In genomic region chr1:172537366-172537765, GRCh38 we compare ENCODE assay signal across 26 cellular contexts. TPM values are rescaled to one million over a fixed set of nuclear protein-coding genes. Genes with fewer than 3 reads are reported as not detected.
A peak's percentile ranks its signal among the peaks of the same experiment; 100 is the strongest.
DNase-seq lines count a peak whose midpoint lies in the region; FAIRE-seq and TF ChIP-seq lines count a peak whose summit lies in the region.
"Had no signal": no experiment of that assay in that cellular context is flagged by ENCODE, and none has a peak within 500 bp of the region (broad histone marks: within the 10 kb centered on the region; RNA-seq: fewer than 3 reads in every experiment).

No MANE protein-coding gene starts in this region.

- CTCF ChIA-PET in MCF 10A (lab: Yijun Ruan, JAX) = interaction anchor here (0.7 to 1.5 kb wide), 4 partner anchors 9 to 205 kb away, joined by 3 to 5 read pairs (median 4); no protein-coding TSS in a partner anchor

- peak overlapping the region; percentile 49 for H3K9ac ChIP-seq in astrocyte (ENCODE audit: low read length)

- DNase-seq in MCF 10A (ENCODE audit: unreplicated experiment) = peak; percentile 6
- DNase-seq in breast epithelium (ENCODE audit: low spot score in 2 of 2) = no peak
- DNase-seq in astrocyte (ENCODE audit: low read depth) = peak; percentile 45
- peak; percentile 28 for DNase-seq in fibroblast of the aortic adventitia (ENCODE audit: low read depth)
- DNase-seq in DMS53 treated with DMSO at 0.1 percent for 48 hours (lab: John Stamatoyannopoulos, UW; ENCODE audit: unreplicated experiment) = no peak
- no peak for DNase-seq in GM12892 (ENCODE audit: insufficient read length)
- no peak for DNase-seq in inferior parietal cortex (ENCODE audit: extremely low spot score)
- no peak for DNase-seq in mucosa of gallbladder (ENCODE audit: low spot score)
- DNase-seq: 8988T; activated CD4-positive, CD25-positive, alpha-beta regulatory T cell; activated CD8-positive, alpha-beta T cell treated with anti-CD3 and anti-CD28 coated beads, Interleukin-2, amount 10 ng/mL, durations not matched to agents 7 days and 5 days; activated naive CD4-positive, alpha-beta T cell treated with anti-CD3 and anti-CD28 coated beads, Interleukin-2, amount 50 U/mL, for 16 hours; activated T-cell treated with anti-CD3 and anti-CD28 coated beads, Interleukin-2, amount 50 U/mL, for 24 hours; anterior cingulate cortex; colonic mucosa; foreskin melanocyte; hypothalamus; kidney glomerular epithelial cell; NCI-H1436 treated with DMSO at 0.1 percent for 48 hours; right cardiac atrium; RPMI8226 had no signal

- H3K4me1 Mint-ChIP-seq in MCF 10A (ENCODE audit: insufficient read depth, unreplicated experiment) (peaks cover 38% of the 10 kb centered on the region), astrocyte (ENCODE audit: low read depth, unreplicated experiment) (peaks cover 40% of the 10 kb centered on the region)

- intact Hi-C loops in MCF 10A (cut with micrococcal nuclease) = no loop called here
- intact Hi-C loops in breast epithelium (cut with DNase I; ENCODE audit: low total_unique reads) = no loop called here

- no peak overlapping the region for H3K27ac ChIP-seq in breast epithelium
- peak overlapping the region; percentile 47 for H3K27ac ChIP-seq in astrocyte (ENCODE audit: low read depth, low read length)
- H3K27ac ChIP-seq: colonic mucosa, epithelial cell of prostate, SK-N-MC had no signal

- H3K4me2 ChIP-seq in astrocyte (ENCODE audit: low read length) = peak overlapping the region; percentile 62

- POLR2A ChIA-PET in MCF 10A (lab: Yijun Ruan, JAX) = interaction anchor here (0.9 to 5.7 kb wide), 4 partner anchors 10 to 515 kb away, joined by 3 to 74 read pairs (median 4); no protein-coding TSS in a partner anchor

- H3K36me3 ChIP-seq in breast epithelium = no peaks in the 10 kb centered on the region
- no peaks in the 10 kb centered on the region for H3K36me3 ChIP-seq in astrocyte (ENCODE audit: insufficient read depth, low read length)
- H3K36me3 ChIP-seq: colonic mucosa had no signal

- BruUV-seq in MCF 10A (replicated peaks; lab: Mats Ljungman, UMichigan) = no TSS peak

- H3K36me3 Mint-ChIP-seq in MCF 10A (ENCODE audit: insufficient read depth, unreplicated experiment) (peaks cover 6% of the 10 kb centered on the region), astrocyte (ENCODE audit: low read depth, unreplicated experiment) (peaks cover 1% of the 10 kb centered on the region)

- no peak for FAIRE-seq in astrocyte (lab: Jason Lieb, UNC)
- no peak for FAIRE-seq in GM12892 (lab: Jason Lieb, UNC)
- FAIRE-seq: HTR-8/SVneo, urothelium cell line had no signal

- no peak for TF ChIP-seq POLR2A in breast epithelium (IDR thresholded peaks at IDR 0.05)
- TF ChIP-seq POLR2A in GM12892 (IDR thresholded peaks at IDR 0.05; ENCODE audit: low read depth, low read length) = no peak

- H3K79me2 ChIP-seq in astrocyte (ENCODE audit: insufficient read depth, low read length) = peaks cover 94% of the 10 kb centered on the region

- H3K27me3 ChIP-seq in breast epithelium = no peaks in the 10 kb centered on the region
- no peaks in the 10 kb centered on the region for H3K27me3 ChIP-seq in astrocyte (ENCODE audit: insufficient read depth, low read length)
- H3K27me3 ChIP-seq: colonic mucosa had no signal

- H2AFZ ChIP-seq in astrocyte (ENCODE audit: low read depth, low read length) = no peak overlapping the region

- H3K27ac Mint-ChIP-seq in MCF 10A (ENCODE audit: low read depth, unreplicated experiment) (peak overlapping the region; percentile 3), astrocyte (ENCODE audit: unreplicated experiment) (peak overlapping the region; percentile 16)
- H3K27ac Mint-ChIP-seq: activated CD8-positive, alpha-beta T cell treated with anti-CD3 and anti-CD28 coated beads, Interleukin-2, amount 10 ng/mL, durations not matched to agents 7 days and 5 days; activated T-cell treated with anti-CD3 and anti-CD28 coated beads, Interleukin-2, amount 50 U/mL, for 24 hours had no signal

- H3K9me3 ChIP-seq in breast epithelium (no peaks in the 10 kb centered on the region), astrocyte (ENCODE audit: insufficient read depth, low read depth, low read length) (no peaks in the 10 kb centered on the region)
- H3K9me3 ChIP-seq: colonic mucosa, HAP-1 had no signal

- H3K4me1 ChIP-seq in breast epithelium = peaks cover 0 to 10% of the 10 kb centered on the region in 2 donors
- peaks cover 9% of the 10 kb centered on the region for H3K4me1 ChIP-seq in astrocyte (ENCODE audit: insufficient read depth, low read length)

- H3K4me3 ChIP-seq in breast epithelium = no peak overlapping the region
- no peak overlapping the region for H3K4me3 ChIP-seq in astrocyte (ENCODE audit: insufficient read depth, low read depth, low read length)
- no peak overlapping the region for H3K4me3 ChIP-seq in fibroblast of the aortic adventitia (ENCODE audit: low read depth, low read length)
- H3K4me3 ChIP-seq: colonic mucosa, HAP-1, SK-N-MC had no signal

- TF ChIP-seq CTCF in MCF 10A (IDR thresholded peaks at IDR 0.05; ENCODE audit: unreplicated experiment) = no peak
- TF ChIP-seq CTCF in breast epithelium (IDR thresholded peaks at IDR 0.05) = no peak
- TF ChIP-seq CTCF in astrocyte (IDR thresholded peaks at IDR 0.05; ENCODE audit: insufficient read depth, low read depth, low read length) = no peak
- TF ChIP-seq CTCF in fibroblast of the aortic adventitia (IDR thresholded peaks at IDR 0.05; ENCODE audit: insufficient read depth, low read length) = no peak

- H3K9me3 Mint-ChIP-seq in MCF 10A (ENCODE audit: unreplicated experiment) (no peaks in the 10 kb centered on the region), astrocyte (ENCODE audit: unreplicated experiment) (no peaks in the 10 kb centered on the region)
- H3K9me3 Mint-ChIP-seq: activated T-cell treated with anti-CD3 and anti-CD28 coated beads, Interleukin-2, amount 50 U/mL, for 24 hours had no signal

- H4K20me1 ChIP-seq in astrocyte (ENCODE audit: insufficient read depth, low read length) = peaks cover 77% of the 10 kb centered on the region

- no peaks in the 10 kb centered on the region for H3K27me3 Mint-ChIP-seq in MCF 10A (ENCODE audit: insufficient read depth, unreplicated experiment)
- no peaks in the 10 kb centered on the region for H3K27me3 Mint-ChIP-seq in astrocyte (ENCODE audit: low read depth, unreplicated experiment)
- H3K27me3 Mint-ChIP-seq: activated T-cell treated with anti-CD3 and anti-CD28 coated beads, Interleukin-2, amount 50 U/mL, for 24 hours had no signal

- H3K4me3 Mint-ChIP-seq in MCF 10A (ENCODE audit: unreplicated experiment) = no peak overlapping the region
- no peak overlapping the region for H3K4me3 Mint-ChIP-seq in astrocyte (ENCODE audit: unreplicated experiment)
- H3K4me3 Mint-ChIP-seq: activated CD8-positive, alpha-beta T cell treated with anti-CD3 and anti-CD28 coated beads, Interleukin-2, amount 10 ng/mL, durations not matched to agents 7 days and 5 days; activated T-cell treated with anti-CD3 and anti-CD28 coated beads, Interleukin-2, amount 50 U/mL, for 24 hours had no signal

RNA-seq across cellular contexts. Expression of gene SUCO, which starts 4.4 kb away (rescaled TPM):
- total RNA-seq in MCF 10A (2022) = 47.9 and 54.3 TPM in 2 replicates
- 10 to 100 TPM; 29.6 to 70.8 (median 43.9) TPM for total RNA-seq in breast epithelium
- 55.9 and 63.7 TPM in 2 replicates for total RNA-seq in astrocyte
- 44.2 and 53.3 TPM in 2 replicates for total RNA-seq in fibroblast of the aortic adventitia (ENCODE audit: low replicate concordance)
- polyA plus RNA-seq in GM12892 (2012; ENCODE audit: missing spikeins) = 7.4 TPM
- total RNA-seq in mucosa of gallbladder = 38.1 TPM

Comparison
In these comparisons a context has a peak if more than half of its experiments do, and no peak if none do; other contexts are left out.
1. DNase-seq: peak in MCF 10A (single experiment), astrocyte (single experiment) and fibroblast of the aortic adventitia (single experiment); none in breast epithelium (0 of 2), DMS53 treated with DMSO at 0.1 percent for 48 hours (single experiment), GM12892 (single experiment), inferior parietal cortex (single experiment) and mucosa of gallbladder (single experiment).